20 cellular contexts compared by ENCODE assay signal in genomic region chr1:153624965-153625611, GRCh38. TPM values are rescaled to one million over a fixed set of nuclear protein-coding genes. Genes with fewer than 3 reads are reported as not detected.
DNase-seq lines count a peak whose midpoint lies in the region; ATAC-seq and TF ChIP-seq lines count a peak whose summit lies in the region.
"Had no signal": no experiment of that assay in that cellular context is flagged by ENCODE, and none has a peak within 500 bp of the region (broad histone marks: within the 10 kb centered on the region; RNA-seq: fewer than 3 reads in every experiment).

No MANE protein-coding gene starts in this region.

- intact Hi-C loops in lower lobe of right lung (cut with DNase I) (no loop called here), esophagus squamous epithelium (cut with DNase I) (no loop called here)
- intact Hi-C loops in CD8-positive, alpha-beta T cell (cut with DNase I, micrococcal nuclease) = no loop called here

- ATAC-seq in lower lobe of right lung = no peak
- ATAC-seq in HG03045 (IDR thresholded peaks at IDR 0.05; ENCODE audit: unreplicated experiment) = no peak
- no peak for ATAC-seq in CD8-positive, alpha-beta T cell
- ATAC-seq: T-cell had no signal

- DNase-seq in HFFc6 = no peak
- no peak for DNase-seq in lower lobe of right lung
- no peak for DNase-seq in esophagus squamous epithelium (lab: John Stamatoyannopoulos, UW)
- no peak for DNase-seq in CD8-positive, alpha-beta T cell
- no peak for DNase-seq in NCI-H1105 treated with DMSO at 0.1 percent for 48 hours (lab: John Stamatoyannopoulos, UW)
- DNase-seq: activated CD4-positive, alpha-beta T cell treated with anti-CD3 and anti-CD28 coated beads, Interleukin-2, amount 50 U/mL, for 48 hours; activated naive CD4-positive, alpha-beta T cell treated with anti-CD3 and anti-CD28 coated beads, Interleukin-2, amount 10 ng/mL, durations not matched to agents 7 days and 5 days; cortex of kidney; immature natural killer cell; NCI-H1048; NCI-H2081 treated with DMSO at 0.1 percent for 48 hours; NCI-H510A treated with DMSO at 0.1 percent for 48 hours; SHP77 treated with DMSO at 0.1 percent for 48 hours; T-cell had no signal

- H3K27ac ChIP-seq in cingulate gyrus (ENCODE audit: low read depth, low read length) (peak overlapping the region; percentile 29), lower lobe of right lung (peak overlapping the region; percentile 18), esophagus squamous epithelium (peak overlapping the region in 1 of 4 donors; percentile 91)
- no peak overlapping the region for H3K27ac ChIP-seq in CD8-positive, alpha-beta T cell (ENCODE audit: low read depth, low read length)
- H3K27ac ChIP-seq: KMS-11 had no signal

- H3K27ac Mint-ChIP-seq in HFFc6 = peak overlapping the region; percentile 43
- no peak overlapping the region for H3K27ac Mint-ChIP-seq in CD8-positive, alpha-beta T cell
- H3K27ac Mint-ChIP-seq: activated naive CD4-positive, alpha-beta T cell treated with anti-CD3 and anti-CD28 coated beads, Interleukin-2, amount 10 ng/mL, durations not matched to agents 7 days and 5 days; immature natural killer cell; stimulated activated naive CD8-positive, alpha-beta T cell treated with anti-CD3 and anti-CD28 coated beads, Interleukin-15, Interleukin-2, amounts not matched to agents 100 ng/mL and 50 ng/mL, for 24 hours; T-cell had no signal

- H3K27me3 ChIP-seq in lower lobe of right lung (ENCODE audit: low read depth) (no peaks in the 10 kb centered on the region), skeletal muscle satellite cell (ENCODE audit: control insufficient read depth, insufficient read depth, low read length) (no peaks in the 10 kb centered on the region), esophagus squamous epithelium (no peaks in the 10 kb centered on the region)
- H3K27me3 ChIP-seq in CD8-positive, alpha-beta T cell (ENCODE audit: insufficient read depth, low read length) = no peaks in the 10 kb centered on the region

- H3K9ac ChIP-seq in skeletal muscle satellite cell (ENCODE audit: low read depth, low read length) = no peak overlapping the region
- H3K9ac ChIP-seq: KMS-11 had no signal

- H3K36me3 ChIP-seq in lower lobe of right lung (peaks cover 22% of the 10 kb centered on the region), skeletal muscle satellite cell (ENCODE audit: insufficient read depth, low read length) (peaks cover 35% of the 10 kb centered on the region), esophagus squamous epithelium (peaks cover 0 to 36% (median 3%) of the 10 kb centered on the region in 3 donors)
- no peaks in the 10 kb centered on the region for H3K36me3 ChIP-seq in CD8-positive, alpha-beta T cell (ENCODE audit: insufficient read depth, low read length)

- peaks cover 6% of the 10 kb centered on the region for H3K27me3 Mint-ChIP-seq in HFFc6 (ENCODE audit: insufficient read depth)
- H3K27me3 Mint-ChIP-seq in CD8-positive, alpha-beta T cell (ENCODE audit: low read depth) = peaks cover 14% of the 10 kb centered on the region
- H3K27me3 Mint-ChIP-seq: stimulated activated naive CD8-positive, alpha-beta T cell treated with anti-CD3 and anti-CD28 coated beads, Interleukin-15, Interleukin-2, amounts not matched to agents 100 ng/mL and 50 ng/mL, for 24 hours had no signal

- H3K9me3 ChIP-seq in lower lobe of right lung = no peaks in the 10 kb centered on the region
- no peaks in the 10 kb centered on the region for H3K9me3 ChIP-seq in skeletal muscle satellite cell (replicated peaks; ENCODE audit: low read length)
- H3K9me3 ChIP-seq in esophagus squamous epithelium = no peaks in the 10 kb centered on the region
- H3K9me3 ChIP-seq in CD8-positive, alpha-beta T cell (ENCODE audit: low read length) = no peaks in the 10 kb centered on the region

- 90 to 93% methylated on average over 9 to 10 of the region's 10 CpGs for WGBS in esophagus squamous epithelium, 2 donors

- H3K4me3 Mint-ChIP-seq in HFFc6 = peak overlapping the region; percentile 97
- no peak overlapping the region for H3K4me3 Mint-ChIP-seq in CD8-positive, alpha-beta T cell
- H3K4me3 Mint-ChIP-seq: activated naive CD4-positive, alpha-beta T cell treated with anti-CD3 and anti-CD28 coated beads, Interleukin-2, amount 10 ng/mL, durations not matched to agents 7 days and 5 days; stimulated activated naive CD8-positive, alpha-beta T cell treated with anti-CD3 and anti-CD28 coated beads, Interleukin-15, Interleukin-2, amounts not matched to agents 100 ng/mL and 50 ng/mL, for 24 hours; T-cell had no signal

- peak overlapping the region; percentile 92 for H3K4me2 ChIP-seq in skeletal muscle satellite cell (ENCODE audit: low read length)
- H3K4me2 ChIP-seq: KMS-11 had no signal

- no peaks in the 10 kb centered on the region for H3K9me3 Mint-ChIP-seq in HFFc6
- H3K9me3 Mint-ChIP-seq in CD8-positive, alpha-beta T cell = no peaks in the 10 kb centered on the region
- H3K9me3 Mint-ChIP-seq: activated naive CD4-positive, alpha-beta T cell treated with anti-CD3 and anti-CD28 coated beads, Interleukin-2, amount 10 ng/mL, durations not matched to agents 7 days and 5 days; immature natural killer cell; stimulated activated naive CD8-positive, alpha-beta T cell treated with anti-CD3 and anti-CD28 coated beads, Interleukin-15, Interleukin-2, amounts not matched to agents 100 ng/mL and 50 ng/mL, for 24 hours; T-cell had no signal

- peaks cover 47% of the 10 kb centered on the region for H3K4me1 Mint-ChIP-seq in HFFc6 (ENCODE audit: low read depth)
- H3K4me1 Mint-ChIP-seq in CD8-positive, alpha-beta T cell (ENCODE audit: low read depth) = peaks cover 4% of the 10 kb centered on the region

- TF ChIP-seq CTCF in HFFc6 (IDR thresholded peaks at IDR 0.05) (no peak), lower lobe of right lung (IDR thresholded peaks at IDR 0.05) (no peak), esophagus squamous epithelium (IDR thresholded peaks at IDR 0.05) (no peak)
- no peak for TF ChIP-seq CTCF in CD8-positive, alpha-beta T cell (IDR thresholded peaks at IDR 0.05)

- POLR2A ChIA-PET in CD8-positive, alpha-beta T cell (lab: Charles Lee) = no interaction called here

- no peak for TF ChIP-seq POLR2A in esophagus squamous epithelium (IDR thresholded peaks at IDR 0.05)

- CTCF ChIA-PET in CD8-positive, alpha-beta T cell (lab: Charles Lee) = interaction anchor here (1.2 kb wide), 1 partner anchor 92 kb away, joined by 4 read pairs; no protein-coding TSS in a partner anchor

- peaks cover 55% of the 10 kb centered on the region for H3K4me1 ChIP-seq in lower lobe of right lung
- H3K4me1 ChIP-seq in skeletal muscle satellite cell (ENCODE audit: control insufficient read depth, insufficient read depth, low read length) = peaks cover 45% of the 10 kb centered on the region
- H3K4me1 ChIP-seq in esophagus squamous epithelium = peaks cover 20 to 42% (median 21%) of the 10 kb centered on the region in 3 donors
- no peaks in the 10 kb centered on the region for H3K4me1 ChIP-seq in CD8-positive, alpha-beta T cell (ENCODE audit: insufficient read depth, low read length)

- peaks cover 34% of the 10 kb centered on the region for H3K36me3 Mint-ChIP-seq in HFFc6 (ENCODE audit: low read depth)
- no peaks in the 10 kb centered on the region for H3K36me3 Mint-ChIP-seq in CD8-positive, alpha-beta T cell
- H3K36me3 Mint-ChIP-seq: activated naive CD4-positive, alpha-beta T cell treated with anti-CD3 and anti-CD28 coated beads, Interleukin-2, amount 10 ng/mL, durations not matched to agents 7 days and 5 days; T-cell had no signal

- H3K4me3 ChIP-seq in lower lobe of right lung (peak overlapping the region; percentile 57), skeletal muscle satellite cell (ENCODE audit: low read length) (peak overlapping the region; percentile 81), esophagus squamous epithelium (no peak overlapping the region)
- H3K4me3 ChIP-seq in CD8-positive, alpha-beta T cell (ENCODE audit: low read depth, low read length) = no peak overlapping the region

RNA-seq across cellular contexts. Expression of gene S100A13, which starts 2.2 kb away (rescaled TPM):
- total RNA-seq in HFFc6 (2021; fragmentation: NEBNext Ultra II Directional; extraction: Animal tissue kit (Norgen Biotek cat#: 25700)) = 100 to 1,000 TPM; 162 to 225 (median 208) TPM
- total RNA-seq in lower lobe of right lung = 83.0 TPM
- total RNA-seq in skeletal muscle satellite cell (2012; rRNA removed) = 109 and 142 TPM in 2 replicates
- 10 to 100 TPM; 44.4 to 63.3 (median 55.7) TPM for total RNA-seq in esophagus squamous epithelium
- total RNA-seq in CD8-positive, alpha-beta T cell = 1 to 10 TPM; 3.9 to 4.9 TPM

RNA-seq across cellular contexts. Expression of gene S100A1, which starts 3.1 kb away (rescaled TPM):
- total RNA-seq in HFFc6 (2021; fragmentation: NEBNext Ultra II Directional; extraction: Animal tissue kit (Norgen Biotek cat#: 25700)) = under 1 TPM in 3 of 6 experiments, not detected in 3; 0.59 to 0.96 (median 0.82) TPM
- total RNA-seq in lower lobe of right lung = 0.71 TPM
- total RNA-seq in skeletal muscle satellite cell (2012; rRNA removed) = not detected in 2 replicates
- total RNA-seq in esophagus squamous epithelium = 1 to 10 TPM in 1 of 4 donors, not detected in 3; 1.8 TPM
- total RNA-seq in CD8-positive, alpha-beta T cell = not detected
- total RNA-seq: lung microvascular endothelial cell, T-cell had no signal

RNA-seq across cellular contexts. Expression of gene CHTOP, which starts 8.8 kb away (rescaled TPM):
- total RNA-seq in HFFc6 (2021; fragmentation: NEBNext Ultra II Directional; extraction: Animal tissue kit (Norgen Biotek cat#: 25700)) = 10 to 100 TPM; 48.1 to 57.9 (median 53.9) TPM
- total RNA-seq in lower lobe of right lung = 72.2 TPM
- total RNA-seq in skeletal muscle satellite cell (2012; rRNA removed) = 30.7 and 33.4 TPM in 2 replicates
- 10 to 100 TPM; 35.0 to 58.9 (median 47.3) TPM for total RNA-seq in esophagus squamous epithelium
- total RNA-seq in CD8-positive, alpha-beta T cell = 10 to 100 TPM; 79.1 to 81.2 TPM

RNA-seq across cellular contexts. Expression of gene S100A14, which starts 9.0 kb away (rescaled TPM):
- under 1 TPM in 1 of 6 experiments, not detected in 5; 0.54 TPM for total RNA-seq in HFFc6 (2021; fragmentation: NEBNext Ultra II Directional; extraction: Animal tissue kit (Norgen Biotek cat#: 25700))
- total RNA-seq in lower lobe of right lung (138 TPM), esophagus squamous epithelium (1,000 to 10,000 TPM; 1,580 to 2,481 (median 2,030) TPM)
- total RNA-seq in skeletal muscle satellite cell (2012; rRNA removed) = 0.76 and 0.87 TPM in 2 replicates
- not detected for total RNA-seq in CD8-positive, alpha-beta T cell

RNA-seq across cellular contexts. Expression of gene S100A16, which starts 12.2 kb away (rescaled TPM):
- total RNA-seq in HFFc6 (2021; fragmentation: NEBNext Ultra II Directional; extraction: Animal tissue kit (Norgen Biotek cat#: 25700)) = 100 to 1,000 TPM; 235 to 351 (median 258) TPM
- total RNA-seq in lower lobe of right lung = 52.3 TPM
- 654 and 681 TPM in 2 replicates for total RNA-seq in skeletal muscle satellite cell (2012; rRNA removed)
- 1,000 to 10,000 TPM; 1,372 to 2,409 (median 2,158) TPM for total RNA-seq in esophagus squamous epithelium
- total RNA-seq in CD8-positive, alpha-beta T cell = not detected

Comparison
In these comparisons a context has a peak if more than half of its experiments do, and no peak if none do; other contexts are left out.
1. H3K4me3 ChIP-seq: peak in lower lobe of right lung (single experiment) and skeletal muscle satellite cell (single experiment); none in esophagus squamous epithelium (0 of 4) and CD8-positive, alpha-beta T cell (single experiment).
2. RNA of gene S100A13, which starts 2.2 kb away (total RNA-seq): 162 to 225 TPM in HFFc6, 83.0 TPM in lower lobe of right lung (single experiment) and 44.4 to 63.3 TPM in esophagus squamous epithelium; 3.9 to 4.9 TPM in CD8-positive, alpha-beta T cell; every median in the first group is over 4 times any median in the second.